ENCODE assay signal across 1 cellular context in the genomic region with DNA sequence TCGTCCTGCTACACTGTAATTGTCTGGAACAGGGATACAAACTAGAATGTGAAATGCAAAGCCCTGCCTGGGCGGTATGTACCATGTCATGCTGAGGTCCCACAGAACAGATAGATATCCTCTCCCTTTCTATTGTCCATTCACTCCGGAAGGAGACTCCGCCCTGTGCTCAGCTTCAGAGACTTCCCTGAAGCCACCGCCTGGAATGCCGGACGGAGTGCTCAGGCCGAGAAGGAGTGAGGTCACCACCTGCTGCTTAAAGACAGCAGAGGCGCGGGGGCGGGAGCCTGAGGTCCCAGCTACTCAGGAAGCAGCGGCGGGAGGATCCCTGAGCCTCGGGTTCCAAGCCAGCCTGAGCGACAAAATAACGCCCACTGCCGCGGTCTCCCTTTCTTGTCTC.
TF ChIP-seq lines count a peak whose summit lies in the region.

No MANE protein-coding gene starts in this region.

TF ChIP-seq in H1, 55 proteins besides CTCF, POLR2A, EP300 and RAD21:
- TF ChIP-seq NANOG (IDR thresholded peaks at IDR 0.05; ENCODE audit: insufficient read depth, low read depth, low read length, poor library complexity, severe bottlenecking) (no peak), JUND (IDR thresholded peaks at IDR 0.05; ENCODE audit: low read length) (0 out of 2 replicates have a peak, but pooled peaks have one; percentile 43), BACH1 (IDR thresholded peaks at IDR 0.05; ENCODE audit: low read length) (no peak), KDM4A (IDR thresholded peaks at IDR 0.05; ENCODE audit: low read depth, low read length, severe bottlenecking) (no peak), TEAD4 (IDR thresholded peaks at IDR 0.05; ENCODE audit: low read depth, low read length) (peak; percentile 85), SP1 (IDR thresholded peaks at IDR 0.05; ENCODE audit: low read depth, low read length) (0 out of 2 replicates have a peak, but pooled peaks have one; percentile 19), CBX8 (IDR thresholded peaks at IDR 0.05; ENCODE audit: borderline replicate concordance, low read depth, low read length) (no peak), TAF1 (IDR thresholded peaks at IDR 0.05; ENCODE audit: low read depth, low read length) (no peak), KDM5A (IDR thresholded peaks at IDR 0.05; ENCODE audit: low read length) (no peak), ASH2L (IDR thresholded peaks at IDR 0.05; ENCODE audit: low read length) (no peak), SP4 (IDR thresholded peaks at IDR 0.05; ENCODE audit: low read length) (no peak), BCL11A (IDR thresholded peaks at IDR 0.05; ENCODE audit: low read depth in 2 of 2, low read length in 2 of 2) (no peak), HDAC6 (IDR thresholded peaks at IDR 0.05; ENCODE audit: low read depth, low read length) (no peak), TBP (IDR thresholded peaks at IDR 0.05; ENCODE audit: low read depth, low read length) (peak; percentile 23; the same call in 1 of the 2 replicates), CHD2 (IDR thresholded peaks at IDR 0.05; ENCODE audit: low read length) (no peak), POLR2AphosphoS5 (IDR thresholded peaks at IDR 0.05; ENCODE audit: low read depth, low read length) (no peak), EGR1 (IDR thresholded peaks at IDR 0.05; ENCODE audit: borderline replicate concordance, low read depth, low read length) (peak; percentile 93)
- TF ChIP-seq, protein P1, sequence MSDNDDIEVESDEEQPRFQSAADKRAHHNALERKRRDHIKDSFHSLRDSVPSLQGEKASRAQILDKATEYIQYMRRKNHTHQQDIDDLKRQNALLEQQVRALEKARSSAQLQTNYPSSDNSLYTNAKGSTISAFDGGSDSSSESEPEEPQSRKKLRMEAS (IDR thresholded peaks at IDR 0.05), result 0 out of 2 replicates have a peak, but pooled peaks have one; percentile 12
- TF ChIP-seq, protein P2, sequence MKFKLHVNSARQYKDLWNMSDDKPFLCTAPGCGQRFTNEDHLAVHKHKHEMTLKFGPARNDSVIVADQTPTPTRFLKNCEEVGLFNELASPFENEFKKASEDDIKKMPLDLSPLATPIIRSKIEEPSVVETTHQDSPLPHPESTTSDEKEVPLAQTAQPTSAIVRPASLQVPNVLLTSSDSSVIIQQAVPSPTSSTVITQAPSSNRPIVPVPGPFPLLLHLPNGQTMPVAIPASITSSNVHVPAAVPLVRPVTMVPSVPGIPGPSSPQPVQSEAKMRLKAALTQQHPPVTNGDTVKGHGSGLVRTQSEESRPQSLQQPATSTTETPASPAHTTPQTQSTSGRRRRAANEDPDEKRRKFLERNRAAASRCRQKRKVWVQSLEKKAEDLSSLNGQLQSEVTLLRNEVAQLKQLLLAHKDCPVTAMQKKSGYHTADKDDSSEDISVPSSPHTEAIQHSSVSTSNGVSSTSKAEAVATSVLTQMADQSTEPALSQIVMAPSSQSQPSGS (IDR thresholded peaks at IDR 0.05; ENCODE audit: low read length), result 0 out of 2 replicates have a peak, but pooled peaks have one; percentile 38
